ENCODE assay signal across 1 cellular context in the genomic region with DNA sequence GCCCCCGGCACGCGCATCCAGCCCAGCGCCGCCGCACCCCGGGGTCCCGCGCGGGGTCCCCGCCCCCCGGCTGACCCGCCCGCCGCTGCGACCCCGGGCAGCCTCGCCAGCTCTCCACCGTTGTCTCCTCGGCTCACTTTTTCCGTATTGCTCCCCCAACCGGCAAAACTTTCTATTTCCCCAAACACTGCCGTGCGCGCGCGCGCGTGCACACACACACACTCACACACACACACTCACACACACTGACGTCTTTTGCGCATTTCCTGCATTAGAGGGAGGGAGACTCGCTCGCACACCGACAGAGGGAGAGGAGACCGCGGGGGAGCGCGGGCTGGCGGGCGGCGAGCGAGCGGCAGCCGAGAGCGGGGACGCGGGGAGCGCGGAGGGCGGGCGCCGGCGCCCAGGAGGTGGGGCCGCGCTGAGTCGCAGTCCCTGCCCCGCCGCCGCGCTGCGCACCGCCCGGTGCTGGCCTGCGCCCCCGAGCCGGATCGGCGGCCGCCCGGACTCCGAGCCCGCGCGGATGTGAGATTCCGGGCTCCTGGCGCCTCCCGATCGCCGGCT.
TF ChIP-seq lines count a peak whose summit lies in the region.

No MANE protein-coding gene starts in this region.

TF ChIP-seq in K562, 482 proteins besides CTCF, POLR2A, EP300 and RAD21 (continued from another document and continues in another):
- TF ChIP-seq, protein P1, sequence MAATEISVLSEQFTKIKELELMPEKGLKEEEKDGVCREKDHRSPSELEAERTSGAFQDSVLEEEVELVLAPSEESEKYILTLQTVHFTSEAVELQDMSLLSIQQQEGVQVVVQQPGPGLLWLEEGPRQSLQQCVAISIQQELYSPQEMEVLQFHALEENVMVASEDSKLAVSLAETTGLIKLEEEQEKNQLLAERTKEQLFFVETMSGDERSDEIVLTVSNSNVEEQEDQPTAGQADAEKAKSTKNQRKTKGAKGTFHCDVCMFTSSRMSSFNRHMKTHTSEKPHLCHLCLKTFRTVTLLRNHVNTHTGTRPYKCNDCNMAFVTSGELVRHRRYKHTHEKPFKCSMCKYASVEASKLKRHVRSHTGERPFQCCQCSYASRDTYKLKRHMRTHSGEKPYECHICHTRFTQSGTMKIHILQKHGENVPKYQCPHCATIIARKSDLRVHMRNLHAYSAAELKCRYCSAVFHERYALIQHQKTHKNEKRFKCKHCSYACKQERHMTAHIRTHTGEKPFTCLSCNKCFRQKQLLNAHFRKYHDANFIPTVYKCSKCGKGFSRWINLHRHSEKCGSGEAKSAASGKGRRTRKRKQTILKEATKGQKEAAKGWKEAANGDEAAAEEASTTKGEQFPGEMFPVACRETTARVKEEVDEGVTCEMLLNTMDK (IDR thresholded peaks at IDR 0.05; ENCODE audit: borderline replicate concordance, insufficient read depth, low read depth, low read length, poor library complexity, severe bottlenecking): no peak
- TF ChIP-seq EGR1 (conservative IDR thresholded peaks at IDR 0.05): no peak
- peak; percentile 24; the same call in 1 of the 2 replicates for TF ChIP-seq ESRRA (IDR thresholded peaks at IDR 0.05; ENCODE audit: borderline replicate concordance, low read depth)
- TF ChIP-seq NCOA1 (IDR thresholded peaks at IDR 0.05; ENCODE audit: low read depth): no peak
- TF ChIP-seq, protein P2, sequence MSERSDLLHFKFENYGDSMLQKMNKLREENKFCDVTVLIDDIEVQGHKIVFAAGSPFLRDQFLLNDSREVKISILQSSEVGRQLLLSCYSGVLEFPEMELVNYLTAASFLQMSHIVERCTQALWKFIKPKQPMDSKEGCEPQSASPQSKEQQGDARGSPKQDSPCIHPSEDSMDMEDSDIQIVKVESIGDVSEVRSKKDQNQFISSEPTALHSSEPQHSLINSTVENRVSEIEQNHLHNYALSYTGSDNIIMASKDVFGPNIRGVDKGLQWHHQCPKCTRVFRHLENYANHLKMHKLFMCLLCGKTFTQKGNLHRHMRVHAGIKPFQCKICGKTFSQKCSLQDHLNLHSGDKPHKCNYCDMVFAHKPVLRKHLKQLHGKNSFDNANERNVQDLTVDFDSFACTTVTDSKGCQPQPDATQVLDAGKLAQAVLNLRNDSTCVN (CRISPR knock-in tag; IDR thresholded peaks at IDR 0.05): 0 out of 2 replicates have a peak, but pooled peaks have one; percentile 41
- TF ChIP-seq, protein P3, sequence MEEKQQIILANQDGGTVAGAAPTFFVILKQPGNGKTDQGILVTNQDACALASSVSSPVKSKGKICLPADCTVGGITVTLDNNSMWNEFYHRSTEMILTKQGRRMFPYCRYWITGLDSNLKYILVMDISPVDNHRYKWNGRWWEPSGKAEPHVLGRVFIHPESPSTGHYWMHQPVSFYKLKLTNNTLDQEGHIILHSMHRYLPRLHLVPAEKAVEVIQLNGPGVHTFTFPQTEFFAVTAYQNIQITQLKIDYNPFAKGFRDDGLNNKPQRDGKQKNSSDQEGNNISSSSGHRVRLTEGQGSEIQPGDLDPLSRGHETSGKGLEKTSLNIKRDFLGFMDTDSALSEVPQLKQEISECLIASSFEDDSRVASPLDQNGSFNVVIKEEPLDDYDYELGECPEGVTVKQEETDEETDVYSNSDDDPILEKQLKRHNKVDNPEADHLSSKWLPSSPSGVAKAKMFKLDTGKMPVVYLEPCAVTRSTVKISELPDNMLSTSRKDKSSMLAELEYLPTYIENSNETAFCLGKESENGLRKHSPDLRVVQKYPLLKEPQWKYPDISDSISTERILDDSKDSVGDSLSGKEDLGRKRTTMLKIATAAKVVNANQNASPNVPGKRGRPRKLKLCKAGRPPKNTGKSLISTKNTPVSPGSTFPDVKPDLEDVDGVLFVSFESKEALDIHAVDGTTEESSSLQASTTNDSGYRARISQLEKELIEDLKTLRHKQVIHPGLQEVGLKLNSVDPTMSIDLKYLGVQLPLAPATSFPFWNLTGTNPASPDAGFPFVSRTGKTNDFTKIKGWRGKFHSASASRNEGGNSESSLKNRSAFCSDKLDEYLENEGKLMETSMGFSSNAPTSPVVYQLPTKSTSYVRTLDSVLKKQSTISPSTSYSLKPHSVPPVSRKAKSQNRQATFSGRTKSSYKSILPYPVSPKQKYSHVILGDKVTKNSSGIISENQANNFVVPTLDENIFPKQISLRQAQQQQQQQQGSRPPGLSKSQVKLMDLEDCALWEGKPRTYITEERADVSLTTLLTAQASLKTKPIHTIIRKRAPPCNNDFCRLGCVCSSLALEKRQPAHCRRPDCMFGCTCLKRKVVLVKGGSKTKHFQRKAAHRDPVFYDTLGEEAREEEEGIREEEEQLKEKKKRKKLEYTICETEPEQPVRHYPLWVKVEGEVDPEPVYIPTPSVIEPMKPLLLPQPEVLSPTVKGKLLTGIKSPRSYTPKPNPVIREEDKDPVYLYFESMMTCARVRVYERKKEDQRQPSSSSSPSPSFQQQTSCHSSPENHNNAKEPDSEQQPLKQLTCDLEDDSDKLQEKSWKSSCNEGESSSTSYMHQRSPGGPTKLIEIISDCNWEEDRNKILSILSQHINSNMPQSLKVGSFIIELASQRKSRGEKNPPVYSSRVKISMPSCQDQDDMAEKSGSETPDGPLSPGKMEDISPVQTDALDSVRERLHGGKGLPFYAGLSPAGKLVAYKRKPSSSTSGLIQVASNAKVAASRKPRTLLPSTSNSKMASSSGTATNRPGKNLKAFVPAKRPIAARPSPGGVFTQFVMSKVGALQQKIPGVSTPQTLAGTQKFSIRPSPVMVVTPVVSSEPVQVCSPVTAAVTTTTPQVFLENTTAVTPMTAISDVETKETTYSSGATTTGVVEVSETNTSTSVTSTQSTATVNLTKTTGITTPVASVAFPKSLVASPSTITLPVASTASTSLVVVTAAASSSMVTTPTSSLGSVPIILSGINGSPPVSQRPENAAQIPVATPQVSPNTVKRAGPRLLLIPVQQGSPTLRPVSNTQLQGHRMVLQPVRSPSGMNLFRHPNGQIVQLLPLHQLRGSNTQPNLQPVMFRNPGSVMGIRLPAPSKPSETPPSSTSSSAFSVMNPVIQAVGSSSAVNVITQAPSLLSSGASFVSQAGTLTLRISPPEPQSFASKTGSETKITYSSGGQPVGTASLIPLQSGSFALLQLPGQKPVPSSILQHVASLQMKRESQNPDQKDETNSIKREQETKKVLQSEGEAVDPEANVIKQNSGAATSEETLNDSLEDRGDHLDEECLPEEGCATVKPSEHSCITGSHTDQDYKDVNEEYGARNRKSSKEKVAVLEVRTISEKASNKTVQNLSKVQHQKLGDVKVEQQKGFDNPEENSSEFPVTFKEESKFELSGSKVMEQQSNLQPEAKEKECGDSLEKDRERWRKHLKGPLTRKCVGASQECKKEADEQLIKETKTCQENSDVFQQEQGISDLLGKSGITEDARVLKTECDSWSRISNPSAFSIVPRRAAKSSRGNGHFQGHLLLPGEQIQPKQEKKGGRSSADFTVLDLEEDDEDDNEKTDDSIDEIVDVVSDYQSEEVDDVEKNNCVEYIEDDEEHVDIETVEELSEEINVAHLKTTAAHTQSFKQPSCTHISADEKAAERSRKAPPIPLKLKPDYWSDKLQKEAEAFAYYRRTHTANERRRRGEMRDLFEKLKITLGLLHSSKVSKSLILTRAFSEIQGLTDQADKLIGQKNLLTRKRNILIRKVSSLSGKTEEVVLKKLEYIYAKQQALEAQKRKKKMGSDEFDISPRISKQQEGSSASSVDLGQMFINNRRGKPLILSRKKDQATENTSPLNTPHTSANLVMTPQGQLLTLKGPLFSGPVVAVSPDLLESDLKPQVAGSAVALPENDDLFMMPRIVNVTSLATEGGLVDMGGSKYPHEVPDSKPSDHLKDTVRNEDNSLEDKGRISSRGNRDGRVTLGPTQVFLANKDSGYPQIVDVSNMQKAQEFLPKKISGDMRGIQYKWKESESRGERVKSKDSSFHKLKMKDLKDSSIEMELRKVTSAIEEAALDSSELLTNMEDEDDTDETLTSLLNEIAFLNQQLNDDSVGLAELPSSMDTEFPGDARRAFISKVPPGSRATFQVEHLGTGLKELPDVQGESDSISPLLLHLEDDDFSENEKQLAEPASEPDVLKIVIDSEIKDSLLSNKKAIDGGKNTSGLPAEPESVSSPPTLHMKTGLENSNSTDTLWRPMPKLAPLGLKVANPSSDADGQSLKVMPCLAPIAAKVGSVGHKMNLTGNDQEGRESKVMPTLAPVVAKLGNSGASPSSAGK (IDR thresholded peaks at IDR 0.05): no peak
- TF ChIP-seq NELFE (IDR thresholded peaks at IDR 0.05; ENCODE audit: insufficient read depth, insufficient read length): no peak
- peak; percentile 91; the same call in 1 of the 2 replicates for TF ChIP-seq PHF21A (IDR thresholded peaks at IDR 0.05; ENCODE audit: borderline replicate concordance, low read depth)
- no peak for TF ChIP-seq SMC3 (conservative IDR thresholded peaks at IDR 0.05; ENCODE audit: insufficient read depth, low read depth, low read length)
- TF ChIP-seq, protein P4, sequence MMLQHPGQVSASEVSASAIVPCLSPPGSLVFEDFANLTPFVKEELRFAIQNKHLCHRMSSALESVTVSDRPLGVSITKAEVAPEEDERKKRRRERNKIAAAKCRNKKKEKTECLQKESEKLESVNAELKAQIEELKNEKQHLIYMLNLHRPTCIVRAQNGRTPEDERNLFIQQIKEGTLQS (IDR thresholded peaks at IDR 0.05): 0 out of 2 replicates have a peak, but pooled peaks have one; percentile 11
- TF ChIP-seq, protein P4 (CRISPR knock-in tag; conservative IDR thresholded peaks at IDR 0.05): no peak
- TF ChIP-seq SRSF3 (IDR thresholded peaks at IDR 0.05; ENCODE audit: insufficient read depth, low read length): no peak
- TF ChIP-seq PTTG1 (tag; IDR thresholded peaks at IDR 0.05; ENCODE audit: low read depth): no peak
- TF ChIP-seq PYGO2 (tag; IDR thresholded peaks at IDR 0.05): no peak
- no peak for TF ChIP-seq XRCC4 (IDR thresholded peaks at IDR 0.05; ENCODE audit: extremely low read depth, insufficient read depth, insufficient read length)
- TF ChIP-seq, protein P5, sequence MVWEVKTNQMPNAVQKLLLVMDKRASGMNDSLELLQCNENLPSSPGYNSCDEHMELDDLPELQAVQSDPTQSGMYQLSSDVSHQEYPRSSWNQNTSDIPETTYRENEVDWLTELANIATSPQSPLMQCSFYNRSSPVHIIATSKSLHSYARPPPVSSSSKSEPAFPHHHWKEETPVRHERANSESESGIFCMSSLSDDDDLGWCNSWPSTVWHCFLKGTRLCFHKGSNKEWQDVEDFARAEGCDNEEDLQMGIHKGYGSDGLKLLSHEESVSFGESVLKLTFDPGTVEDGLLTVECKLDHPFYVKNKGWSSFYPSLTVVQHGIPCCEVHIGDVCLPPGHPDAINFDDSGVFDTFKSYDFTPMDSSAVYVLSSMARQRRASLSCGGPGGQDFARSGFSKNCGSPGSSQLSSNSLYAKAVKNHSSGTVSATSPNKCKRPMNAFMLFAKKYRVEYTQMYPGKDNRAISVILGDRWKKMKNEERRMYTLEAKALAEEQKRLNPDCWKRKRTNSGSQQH (CRISPR knock-in tag; IDR thresholded peaks at IDR 0.05): peak; percentile 79; the same call in 1 of the 2 replicates
- TF ChIP-seq SIX5 (IDR thresholded peaks at IDR 0.05; ENCODE audit: borderline replicate concordance in 1 of 2, insufficient read depth in 1 of 2, low read depth in 1 of 2, low read length in 2 of 2): no peak
- TF ChIP-seq, protein P6, sequence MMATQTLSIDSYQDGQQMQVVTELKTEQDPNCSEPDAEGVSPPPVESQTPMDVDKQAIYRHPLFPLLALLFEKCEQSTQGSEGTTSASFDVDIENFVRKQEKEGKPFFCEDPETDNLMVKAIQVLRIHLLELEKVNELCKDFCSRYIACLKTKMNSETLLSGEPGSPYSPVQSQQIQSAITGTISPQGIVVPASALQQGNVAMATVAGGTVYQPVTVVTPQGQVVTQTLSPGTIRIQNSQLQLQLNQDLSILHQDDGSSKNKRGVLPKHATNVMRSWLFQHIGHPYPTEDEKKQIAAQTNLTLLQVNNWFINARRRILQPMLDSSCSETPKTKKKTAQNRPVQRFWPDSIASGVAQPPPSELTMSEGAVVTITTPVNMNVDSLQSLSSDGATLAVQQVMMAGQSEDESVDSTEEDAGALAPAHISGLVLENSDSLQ (IDR thresholded peaks at IDR 0.05): no peak; the same call in 1 of the 2 replicates
- TF ChIP-seq ARID2 (IDR thresholded peaks at IDR 0.05): no peak
- TF ChIP-seq CCNT2 (IDR thresholded peaks at IDR 0.05; ENCODE audit: borderline replicate concordance, extremely low read depth, insufficient read length, low read depth, low read length): peak; percentile 58
- TF ChIP-seq, protein P7, sequence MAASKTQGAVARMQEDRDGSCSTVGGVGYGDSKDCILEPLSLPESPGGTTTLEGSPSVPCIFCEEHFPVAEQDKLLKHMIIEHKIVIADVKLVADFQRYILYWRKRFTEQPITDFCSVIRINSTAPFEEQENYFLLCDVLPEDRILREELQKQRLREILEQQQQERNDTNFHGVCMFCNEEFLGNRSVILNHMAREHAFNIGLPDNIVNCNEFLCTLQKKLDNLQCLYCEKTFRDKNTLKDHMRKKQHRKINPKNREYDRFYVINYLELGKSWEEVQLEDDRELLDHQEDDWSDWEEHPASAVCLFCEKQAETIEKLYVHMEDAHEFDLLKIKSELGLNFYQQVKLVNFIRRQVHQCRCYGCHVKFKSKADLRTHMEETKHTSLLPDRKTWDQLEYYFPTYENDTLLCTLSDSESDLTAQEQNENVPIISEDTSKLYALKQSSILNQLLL (CRISPR knock-in tag; IDR thresholded peaks at IDR 0.05; ENCODE audit: borderline replicate concordance): no peak
- peak; percentile 46 for TF ChIP-seq TAF1 (IDR thresholded peaks at IDR 0.05; ENCODE audit: control insufficient read depth, extremely low read depth, insufficient read depth, low read length, severe bottlenecking)
- TF ChIP-seq HDAC1 (IDR thresholded peaks at IDR 0.05): peak in 1 of 2 experiments; percentile 74; a peak in 2 of 4 replicates
- no peak for TF ChIP-seq PRPF4 (IDR thresholded peaks at IDR 0.05; ENCODE audit: insufficient read depth, low read depth, low read length, poor library complexity, severe bottlenecking)
- TF ChIP-seq ZNF589 (CRISPR knock-in tag; IDR thresholded peaks at IDR 0.05; ENCODE audit: low read depth): peak; percentile 15; the same call in 1 of the 2 replicates
- no peak for TF ChIP-seq HSF4 (CRISPR knock-in tag; IDR thresholded peaks at IDR 0.05; ENCODE audit: borderline replicate concordance)
- TF ChIP-seq, protein P8, sequence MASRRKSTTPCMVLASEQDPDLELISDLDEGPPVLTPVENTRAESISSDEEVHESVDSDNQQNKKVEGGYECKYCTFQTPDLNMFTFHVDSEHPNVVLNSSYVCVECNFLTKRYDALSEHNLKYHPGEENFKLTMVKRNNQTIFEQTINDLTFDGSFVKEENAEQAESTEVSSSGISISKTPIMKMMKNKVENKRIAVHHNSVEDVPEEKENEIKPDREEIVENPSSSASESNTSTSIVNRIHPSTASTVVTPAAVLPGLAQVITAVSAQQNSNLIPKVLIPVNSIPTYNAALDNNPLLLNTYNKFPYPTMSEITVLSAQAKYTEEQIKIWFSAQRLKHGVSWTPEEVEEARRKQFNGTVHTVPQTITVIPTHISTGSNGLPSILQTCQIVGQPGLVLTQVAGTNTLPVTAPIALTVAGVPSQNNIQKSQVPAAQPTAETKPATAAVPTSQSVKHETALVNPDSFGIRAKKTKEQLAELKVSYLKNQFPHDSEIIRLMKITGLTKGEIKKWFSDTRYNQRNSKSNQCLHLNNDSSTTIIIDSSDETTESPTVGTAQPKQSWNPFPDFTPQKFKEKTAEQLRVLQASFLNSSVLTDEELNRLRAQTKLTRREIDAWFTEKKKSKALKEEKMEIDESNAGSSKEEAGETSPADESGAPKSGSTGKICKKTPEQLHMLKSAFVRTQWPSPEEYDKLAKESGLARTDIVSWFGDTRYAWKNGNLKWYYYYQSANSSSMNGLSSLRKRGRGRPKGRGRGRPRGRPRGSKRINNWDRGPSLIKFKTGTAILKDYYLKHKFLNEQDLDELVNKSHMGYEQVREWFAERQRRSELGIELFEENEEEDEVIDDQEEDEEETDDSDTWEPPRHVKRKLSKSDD (conservative IDR thresholded peaks at IDR 0.05; ENCODE audit: low read length): no peak
- no peak for TF ChIP-seq DIDO1 (tag; IDR thresholded peaks at IDR 0.05; ENCODE audit: low read depth)
- TF ChIP-seq ZBTB1 (CRISPR knock-in tag; IDR thresholded peaks at IDR 0.05; ENCODE audit: borderline replicate concordance, low read depth): peak; percentile 49; the same call in 1 of the 2 replicates
